In the genomic region with DNA sequence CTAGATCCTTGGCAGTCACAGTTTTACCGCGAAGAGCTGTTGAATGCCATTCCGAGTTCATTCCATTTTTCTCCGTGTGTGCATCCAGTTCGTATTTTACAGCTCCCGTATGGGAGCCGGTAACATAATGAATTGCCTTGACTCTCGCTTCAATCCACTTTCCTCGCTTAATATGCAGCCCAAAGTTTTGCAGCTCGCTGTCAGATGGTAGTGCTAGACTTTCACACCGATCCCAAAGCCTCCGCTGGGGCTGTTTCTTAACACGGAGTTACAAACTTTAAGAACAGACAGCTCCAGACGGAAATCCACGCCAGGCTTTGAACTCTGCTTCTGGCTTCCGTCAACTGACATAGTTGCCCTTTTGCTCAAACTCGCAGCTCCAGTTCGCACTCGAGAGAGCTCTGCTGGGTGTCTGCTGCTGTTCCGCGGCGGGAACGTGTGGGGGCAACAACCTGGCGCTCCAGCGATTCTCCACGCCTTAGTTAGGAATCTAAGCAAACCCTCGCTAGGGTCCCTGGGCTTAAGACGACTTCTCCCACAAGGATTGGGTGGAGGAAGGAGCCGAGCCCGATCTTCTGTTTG, we compare ENCODE assay signal across 8 cellular contexts. TPM values are rescaled to one million over a fixed set of nuclear protein-coding genes. Genes with fewer than 3 reads are reported as not detected.
A peak's percentile ranks its signal among the peaks of the same experiment; 100 is the strongest.
DNase-seq lines count a peak whose midpoint lies in the region; ATAC-seq and TF ChIP-seq lines count a peak whose summit lies in the region.

No MANE protein-coding gene starts in this region.

- no peaks in the 10 kb centered on the region for H3K36me3 ChIP-seq in BLaER1
- H3K36me3 ChIP-seq in adrenal gland (replicated peaks in 1 of 2) = no peaks in the 10 kb centered on the region
- H3K36me3 ChIP-seq in parathyroid adenoma (ENCODE audit: control insufficient read depth, insufficient read depth, low read length) = no peaks in the 10 kb centered on the region
- no peaks in the 10 kb centered on the region for H3K36me3 ChIP-seq in thyroid gland

- H3K27ac ChIP-seq in BLaER1 = peak overlapping the region; percentile 100
- peak overlapping the region; percentile 76 to 100 (median 92) for H3K27ac ChIP-seq in adrenal gland
- peak overlapping the region; percentile 94 for H3K27ac ChIP-seq in parathyroid adenoma
- peak overlapping the region; percentile 86 to 97 (median 94) for H3K27ac ChIP-seq in thyroid gland

- H2AFZ ChIP-seq in parathyroid adenoma = peak overlapping the region; percentile 86

- peak overlapping the region; percentile 98 for H3K4me3 ChIP-seq in BLaER1
- H3K4me3 ChIP-seq in adrenal gland = peak overlapping the region in 2 of 4 donors; percentile 49 to 70
- peak overlapping the region; percentile 93 for H3K4me3 ChIP-seq in parathyroid adenoma (ENCODE audit: low read depth, low read length)
- H3K4me3 ChIP-seq in thyroid gland (replicated peaks in 1 of 3) = peak overlapping the region in 2 of 3 donors; percentile 25 to 52

- TF ChIP-seq POLR2A in adrenal gland (IDR thresholded peaks at IDR 0.05) (peak; percentile 62 to 83), thyroid gland (IDR thresholded peaks at IDR 0.05) (peak in 1 of 2 donors; percentile 73)

- H3K9me3 ChIP-seq in BLaER1 = no peaks in the 10 kb centered on the region
- no peaks in the 10 kb centered on the region for H3K9me3 ChIP-seq in adrenal gland (replicated peaks in 1 of 3)
- no peaks in the 10 kb centered on the region for H3K9me3 ChIP-seq in parathyroid adenoma (ENCODE audit: control insufficient read depth, low read length)
- no peaks in the 10 kb centered on the region for H3K9me3 ChIP-seq in thyroid gland

- H4K20me1 ChIP-seq in BLaER1 = no peaks in the 10 kb centered on the region

- peaks cover 36% of the 10 kb centered on the region for H3K4me1 ChIP-seq in BLaER1
- H3K4me1 ChIP-seq in adrenal gland (replicated peaks in 1 of 2) = peaks cover 20 to 40% of the 10 kb centered on the region in 2 donors
- peaks cover 11% of the 10 kb centered on the region for H3K4me1 ChIP-seq in parathyroid adenoma
- H3K4me1 ChIP-seq in thyroid gland = peaks cover 26 to 38% of the 10 kb centered on the region in 2 donors

- peak; percentile 94 for DNase-seq in NCI-H1417 treated with DMSO at 0.1 percent for 48 hours (lab: John Stamatoyannopoulos, UW)
- peak; percentile 81 for DNase-seq in T follicular helper cell (ENCODE audit: low read depth)
- DNase-seq in adrenal gland = peak; percentile 80 to 93 (median 86)
- peak; percentile 90 for DNase-seq in cardiac septum (ENCODE audit: low spot score)
- peak; percentile 89 to 91 for DNase-seq in thyroid gland

- TF ChIP-seq CTCF in adrenal gland (IDR thresholded peaks at IDR 0.05) (peak in 4 of 6 experiments; percentile 12 to 36 (median 21)), parathyroid adenoma (IDR thresholded peaks at IDR 0.05) (no peak), thyroid gland (IDR thresholded peaks at IDR 0.05) (peak in 4 of 6 experiments; percentile 10 to 29 (median 28))

- peak overlapping the region; percentile 94 for H3K4me2 ChIP-seq in BLaER1
- H3K4me2 ChIP-seq in parathyroid adenoma (ENCODE audit: low read length) = peak overlapping the region; percentile 81

- 0 to 1% (median 1%) methylated on average over 26 to 30 of the region's 30 CpGs for whole genome bisulfite sequencing in adrenal gland, 4 donors
- WGBS in thyroid gland, 2 donors = 0 to 1% methylated on average over 23 to 30 of the region's 30 CpGs

- ATAC-seq in GM21360 (IDR thresholded peaks at IDR 0.05; ENCODE audit: unreplicated experiment) = peak; percentile 24

- no peaks in the 10 kb centered on the region for H3K79me2 ChIP-seq in parathyroid adenoma

- H3K9ac ChIP-seq in BLaER1 (peak overlapping the region; percentile 100), parathyroid adenoma (peak overlapping the region; percentile 0)

- H3K27me3 ChIP-seq in BLaER1 = no peaks in the 10 kb centered on the region
- no peaks in the 10 kb centered on the region for H3K27me3 ChIP-seq in adrenal gland
- no peaks in the 10 kb centered on the region for H3K27me3 ChIP-seq in parathyroid adenoma (ENCODE audit: control insufficient read depth, insufficient read depth, low read length)
- H3K27me3 ChIP-seq in thyroid gland = no peaks in the 10 kb centered on the region

- intact Hi-C loops in adrenal gland (cut with DNase I) (no loop called here), cardiac septum (cut with DNase I) (loop anchor here (5.0 kb wide), 1 partner anchor 50 kb away; no protein-coding TSS in a partner anchor), thyroid gland (cut with DNase I) (no loop called here)

RNA-seq across cellular contexts. Expression of gene ARID1A, which starts 3.5 kb away (rescaled TPM):
- total RNA-seq in adrenal gland (10 to 100 TPM; 35.0 to 90.3 (median 57.0) TPM), cardiac septum (52.1 TPM), thyroid gland (10 to 100 TPM; 44.1 to 97.3 (median 78.4) TPM)
- polyA plus RNA-seq in adrenal gland = 10 to 100 TPM; 11.3 to 33.7 (median 24.5) TPM
